In genomic region chr4:66108898-66109297, GRCh38 we compare ENCODE assay signal across 1 cellular context.
TF ChIP-seq lines count a peak whose summit lies in the region.

No MANE protein-coding gene starts in this region.

TF ChIP-seq in GM23338, 12 proteins besides CTCF, POLR2A, EP300 and RAD21 (continued from another document):
- no peak for TF ChIP-seq ZNF462 (CRISPR knock-in tag; IDR thresholded peaks at IDR 0.05)
- TF ChIP-seq STAT1 (IDR thresholded peaks at IDR 0.05; ENCODE audit: unreplicated experiment) = no peak
